ENCODE assay signal across 26 cellular contexts in the genomic region with DNA sequence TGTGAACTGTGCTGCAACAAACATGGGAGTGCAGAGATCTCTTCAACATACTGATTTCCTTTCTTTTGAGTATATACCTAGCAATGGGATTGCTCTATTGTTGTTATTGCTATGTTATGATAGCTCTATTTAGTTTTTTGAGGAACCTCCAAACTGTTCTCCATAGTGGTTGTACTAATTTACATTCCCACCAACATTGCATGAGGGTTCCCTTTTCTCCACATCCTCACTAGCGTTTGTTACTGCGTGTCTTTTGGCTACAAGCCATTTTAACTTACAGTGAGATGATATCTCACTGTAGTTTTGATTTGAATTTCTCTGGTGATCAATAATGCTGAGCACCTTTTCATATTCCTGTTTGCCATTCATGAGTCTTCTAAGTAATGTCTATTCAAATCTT.
DNase-seq lines count a peak whose midpoint lies in the region; ATAC-seq and TF ChIP-seq lines count a peak whose summit lies in the region.
"Had no signal": no experiment of that assay in that cellular context is flagged by ENCODE, and none has a peak within 500 bp of the region (broad histone marks: within the 10 kb centered on the region; RNA-seq: fewer than 3 reads in every experiment).

No MANE protein-coding gene starts in this region.

- H3K4me3 ChIP-seq in HL-60 (replicated peaks; ENCODE audit: insufficient read depth, low read length) (no peak overlapping the region), neutrophil (ENCODE audit: low read depth in 1 of 2, low read length in 1 of 2) (no peak overlapping the region)
- H3K4me3 ChIP-seq: GM12878, GM23248, HAP-1, PC-9, SJSA1 had no signal

- TF ChIP-seq CTCF in HL-60 (IDR thresholded peaks at IDR 0.05; ENCODE audit: insufficient read depth, low read length) (no peak), neutrophil (IDR thresholded peaks at IDR 0.05) (no peak)

- DNase-seq in SKM-1 treated with dmso at 0.1 percent for 144 hours (lab: John Stamatoyannopoulos, UW; ENCODE audit: unreplicated experiment) (peak; percentile 65), SKM-1 (lab: John Stamatoyannopoulos, UW; ENCODE audit: unreplicated experiment) (no peak), HL-60 (ENCODE audit: low read depth in 1 of 2, low spot score in 1 of 2) (peak in 1 of 2 experiments; percentile 57), NOMO-1 treated with dmso at 0.1 percent for 144 hours (lab: John Stamatoyannopoulos, UW; ENCODE audit: unreplicated experiment) (peak; percentile 62)
- DNase-seq in stimulated activated naive CD8-positive, alpha-beta T cell treated with anti-CD3 and anti-CD28 coated beads, Interleukin-15, Interleukin-2, amounts not matched to agents 100 U/mL and 50 U/mL, for 24 hours = no peak
- DNase-seq: 8988T; BE2C; Calu3; CD8-positive, alpha-beta T cell; DMS53; EL; GM23248; NCI-H1105 treated with DMSO at 0.1 percent for 48 hours; NCI-H1694; NCI-H510A; NCI-H748 treated with DMSO at 0.1 percent for 48 hours; NK-92 treated with Interleukin-12 subunit alpha and Interleukin-12 subunit beta, amount 100 ng/mL, for 24 hours; PC-9 had no signal

- no peaks in the 10 kb centered on the region for H3K36me3 ChIP-seq in neutrophil
- H3K36me3 ChIP-seq: BE2C, HAP-1, SJSA1 had no signal

- ATAC-seq in HG03108 (IDR thresholded peaks at IDR 0.05; ENCODE audit: unreplicated experiment) (no peak), HG02840 (IDR thresholded peaks at IDR 0.05; ENCODE audit: low FRiP score, unreplicated experiment) (no peak)
- ATAC-seq in stimulated activated naive CD8-positive, alpha-beta T cell treated with anti-CD3 and anti-CD28 coated beads, Interleukin-15, Interleukin-2, amounts not matched to agents 100 U/mL and 50 U/mL, for 24 hours = no peak
- ATAC-seq: CD8-positive, alpha-beta T cell; GM12878 had no signal

- H3K9me3 ChIP-seq in neutrophil = no peaks in the 10 kb centered on the region
- H3K9me3 ChIP-seq: BE2C, HAP-1, SJSA1 had no signal

- H3K27me3 ChIP-seq in HL-60 (ENCODE audit: insufficient read depth, poor library complexity, severe bottlenecking) (no peaks in the 10 kb centered on the region), neutrophil (no peaks in the 10 kb centered on the region)
- H3K27me3 ChIP-seq: SJSA1 had no signal

- H3K4me1 ChIP-seq in neutrophil (ENCODE audit: control insufficient read depth in 1 of 2, insufficient read depth in 1 of 2, low read depth in 1 of 2, low read length in 1 of 2) = peaks cover 22 to 23% of the 10 kb centered on the region in 2 experiments
- H3K4me1 ChIP-seq: BE2C had no signal

- H3K27ac ChIP-seq in HL-60 (replicated peaks) (peak overlapping the region; percentile 38), neutrophil (peak overlapping the region; percentile 50)
- H3K27ac ChIP-seq: GM23248, KMS-11, PC-9, RWPE1, SJSA1 had no signal

Comparison
In these comparisons a context has a peak if more than half of its experiments do, and no peak if none do; other contexts are left out.
1. DNase-seq: peak in SKM-1 treated with dmso at 0.1 percent for 144 hours (single experiment) and NOMO-1 treated with dmso at 0.1 percent for 144 hours (single experiment); none in SKM-1 (single experiment) and stimulated activated naive CD8-positive, alpha-beta T cell treated with anti-CD3 and anti-CD28 coated beads, Interleukin-15, Interleukin-2, amounts not matched to agents 100 U/mL and 50 U/mL, for 24 hours (single experiment).